ENCODE assay signal across 7 cellular contexts in genomic region chr9:34125681-34126206, GRCh38. TPM values are rescaled to one million over a fixed set of nuclear protein-coding genes. Genes with fewer than 3 reads are reported as not detected.
DNase-seq lines count a peak whose midpoint lies in the region; ATAC-seq, FAIRE-seq and TF ChIP-seq lines count a peak whose summit lies in the region.

No MANE protein-coding gene starts in this region.

- dilution Hi-C loops in keratinocyte (cut with MboI; ENCODE audit: extremely low pct_ligation_motif_present, low sequenced_read_pairs), result no loop called here

- DNase-seq in GM06990 (ENCODE audit: extremely low read depth, insufficient read length), result no peak
- peak; percentile 60 for DNase-seq in Karpas-422
- DNase-seq in astrocyte of the hippocampus (ENCODE audit: low read depth, low spot score), result peak; percentile 39
- DNase-seq in keratinocyte (ENCODE audit: low read depth, low spot score), result no peak
- no peak for DNase-seq in stimulated activated naive CD8-positive, alpha-beta T cell treated with anti-CD3 and anti-CD28 coated beads, Interleukin-15, amount 100 ng/mL, for 72 hours
- DNase-seq in NCI-H2171 treated with DMSO at 0.1 percent for 48 hours (lab: John Stamatoyannopoulos, UW), result no peak

- TF ChIP-seq CTCF in GM06990 (IDR thresholded peaks at IDR 0.05; ENCODE audit: insufficient read depth, low read length, poor library complexity, severe bottlenecking) (no peak), keratinocyte (optimal IDR thresholded peaks at IDR 0.05 in 1 of 3, IDR thresholded peaks at IDR 0.05 in 1 of 3, conservative IDR thresholded peaks at IDR 0.05 in 1 of 3; ENCODE audit: extremely low read depth in 1 of 3, insufficient read depth in 2 of 3, low read length in 3 of 3) (no peak)

- peak overlapping the region; percentile 96 to 100 for H3K27ac Mint-ChIP-seq in stimulated activated naive CD8-positive, alpha-beta T cell treated with anti-CD3 and anti-CD28 coated beads, Interleukin-15, amount 100 ng/mL, for 72 hours

- H3K27me3 ChIP-seq in GM06990 (replicated peaks; ENCODE audit: control insufficient read depth, insufficient read depth, low read length) (no peaks in the 10 kb centered on the region), Karpas-422 (ENCODE audit: low read length) (no peaks in the 10 kb centered on the region), keratinocyte (ENCODE audit: control insufficient read depth, extremely low read depth, insufficient read depth, low read length) (no peaks in the 10 kb centered on the region)

- H3K9me2 ChIP-seq in Karpas-422 (replicated peaks; ENCODE audit: insufficient read depth, low read length), result no peaks in the 10 kb centered on the region

- ATAC-seq in stimulated activated naive CD8-positive, alpha-beta T cell treated with anti-CD3 and anti-CD28 coated beads, Interleukin-15, amount 100 ng/mL, for 72 hours, result no peak
- ATAC-seq in HG02884 (IDR thresholded peaks at IDR 0.05; ENCODE audit: unreplicated experiment), result no peak

- H3K4me3 ChIP-seq in GM06990 (replicated peaks; ENCODE audit: low read depth, low read length) (peak overlapping the region; percentile 85), Karpas-422 (ENCODE audit: low read length) (peak overlapping the region; percentile 83), keratinocyte (ENCODE audit: control insufficient read depth in 2 of 3, extremely low read depth in 1 of 3, insufficient read depth in 2 of 3, low read depth in 1 of 3, low read length in 3 of 3) (peak overlapping the region; percentile 79 to 99 (median 81))

- no peaks in the 10 kb centered on the region for H3K9me3 Mint-ChIP-seq in stimulated activated naive CD8-positive, alpha-beta T cell treated with anti-CD3 and anti-CD28 coated beads, Interleukin-15, amount 100 ng/mL, for 72 hours

- peaks cover 28% of the 10 kb centered on the region; the same call in 1 of the 2 replicates for H4K20me1 ChIP-seq in Karpas-422 (ENCODE audit: insufficient read depth, low read depth, low read length)
- no peaks in the 10 kb centered on the region for H4K20me1 ChIP-seq in keratinocyte (ENCODE audit: control insufficient read depth, extremely low read depth, insufficient read depth, low read length)

- peak overlapping the region; percentile 94 for H3K27ac ChIP-seq in Karpas-422 (ENCODE audit: low read length)
- H3K27ac ChIP-seq in keratinocyte (ENCODE audit: control insufficient read depth, insufficient read depth, low read length), result peak overlapping the region; percentile 89

- H3K4me1 ChIP-seq in Karpas-422 (ENCODE audit: low read length) (peaks cover 39% of the 10 kb centered on the region), keratinocyte (ENCODE audit: control insufficient read depth, extremely low read depth, insufficient read depth, low read length) (peaks cover 16% of the 10 kb centered on the region)

- peak overlapping the region; percentile 88 to 94 for H3K4me3 Mint-ChIP-seq in stimulated activated naive CD8-positive, alpha-beta T cell treated with anti-CD3 and anti-CD28 coated beads, Interleukin-15, amount 100 ng/mL, for 72 hours

- peaks cover 53% of the 10 kb centered on the region for H3K4me1 Mint-ChIP-seq in stimulated activated naive CD8-positive, alpha-beta T cell treated with anti-CD3 and anti-CD28 coated beads, Interleukin-15, amount 100 ng/mL, for 72 hours

- peaks cover 7% of the 10 kb centered on the region for H3K36me3 ChIP-seq in GM06990 (ENCODE audit: control insufficient read depth, insufficient read depth, low read length)
- H3K36me3 ChIP-seq in Karpas-422 (ENCODE audit: insufficient read depth, low read length), result peaks cover 23% of the 10 kb centered on the region
- peaks cover 4 to 18% of the 10 kb centered on the region in 2 experiments for H3K36me3 ChIP-seq in keratinocyte (ENCODE audit: control insufficient read depth in 2 of 2, extremely low read depth in 1 of 2, insufficient read depth in 2 of 2, low read length in 2 of 2)

- no peak for FAIRE-seq in keratinocyte (lab: Jason Lieb, UNC)

- H3K9me1 ChIP-seq in keratinocyte (ENCODE audit: control insufficient read depth, extremely low read depth, insufficient read depth, low read length), result no peaks in the 10 kb centered on the region

- no peaks in the 10 kb centered on the region for H3K27me3 Mint-ChIP-seq in stimulated activated naive CD8-positive, alpha-beta T cell treated with anti-CD3 and anti-CD28 coated beads, Interleukin-15, amount 100 ng/mL, for 72 hours

- no peak overlapping the region for H2AFZ ChIP-seq in Karpas-422 (ENCODE audit: low read length)
- H2AFZ ChIP-seq in keratinocyte (ENCODE audit: control insufficient read depth, low read length), result peak overlapping the region; percentile 98

- H3K9me3 ChIP-seq in Karpas-422 (ENCODE audit: low read length), result no peaks in the 10 kb centered on the region
- H3K9me3 ChIP-seq in keratinocyte (ENCODE audit: control insufficient read depth, low read depth, low read length), result no peaks in the 10 kb centered on the region

- H3K79me2 ChIP-seq in Karpas-422 (ENCODE audit: low read length) (peaks cover 55% of the 10 kb centered on the region), keratinocyte (ENCODE audit: control insufficient read depth, insufficient read depth, low read length) (peaks cover 48% of the 10 kb centered on the region)

- peak overlapping the region; percentile 92 for H3K9ac ChIP-seq in Karpas-422 (ENCODE audit: low read length)
- H3K9ac ChIP-seq in keratinocyte (ENCODE audit: control insufficient read depth, extremely low read depth, insufficient read depth, low read length), result peak overlapping the region; percentile 92

- H3K4me2 ChIP-seq in Karpas-422 (ENCODE audit: low read depth, low read length, poor library complexity, severe bottlenecking), result peak overlapping the region; percentile 95
- peak overlapping the region; percentile 98 for H3K4me2 ChIP-seq in keratinocyte (ENCODE audit: control insufficient read depth, extremely low read depth, insufficient read depth, low read depth, low read length)

RNA-seq across cellular contexts. Expression of gene DCAF12, which starts 0.8 kb away (rescaled TPM):
- 56.7 and 86.3 TPM in 2 replicates for total RNA-seq in Karpas-422 (2014; rRNA removed; shearing (Covaris generic); ENCODE audit: low replicate concordance)
- polyA plus RNA-seq in keratinocyte, result 27.5 to 34.0 TPM (median 33.0 TPM) in 3 replicates
- polyA plus RNA-seq in keratinocyte (2011; ENCODE audit: low read depth), result 7.6 TPM
- 24.7 and 36.3 TPM in 2 replicates for polyA plus RNA-seq in keratinocyte (2011; cell fraction: cytosol; rRNA removed)
- 25.9 and 29.3 TPM in 2 replicates for polyA plus RNA-seq in keratinocyte (2011; cell fraction: nucleus; rRNA removed)
- polyA plus RNA-seq in keratinocyte (2012; ENCODE audit: low replicate concordance), result 16.0 and 20.4 TPM in 2 replicates
- 31.7 to 53.9 TPM (median 40.1 TPM) in 3 replicates for polyA minus RNA-seq in keratinocyte
- 22.1 TPM for polyA minus RNA-seq in keratinocyte (2011; cell fraction: cytosol; rRNA and poly(A)+ RNA removed)
- polyA minus RNA-seq in keratinocyte (2011; cell fraction: nucleus; rRNA and poly(A)+ RNA removed), result 13.2 and 25.4 TPM in 2 replicates

RNA-seq across cellular contexts. Expression of gene UBAP1, which starts 53.1 kb away (rescaled TPM):
- 18.3 and 22.6 TPM in 2 replicates for total RNA-seq in Karpas-422 (2014; rRNA removed; shearing (Covaris generic); ENCODE audit: low replicate concordance)
- 81.8 to 99.5 TPM (median 85.1 TPM) in 3 replicates for polyA plus RNA-seq in keratinocyte
- 82.4 TPM for polyA plus RNA-seq in keratinocyte (2011; ENCODE audit: low read depth)
- 84.9 and 129 TPM in 2 replicates for polyA plus RNA-seq in keratinocyte (2011; cell fraction: cytosol; rRNA removed)
- 86.4 and 97.7 TPM in 2 replicates for polyA plus RNA-seq in keratinocyte (2011; cell fraction: nucleus; rRNA removed)
- 53.2 and 80.7 TPM in 2 replicates for polyA plus RNA-seq in keratinocyte (2012; ENCODE audit: low replicate concordance)
- polyA minus RNA-seq in keratinocyte, result 75.0 to 108 TPM (median 90.8 TPM) in 3 replicates
- 62.2 TPM for polyA minus RNA-seq in keratinocyte (2011; cell fraction: cytosol; rRNA and poly(A)+ RNA removed)
- polyA minus RNA-seq in keratinocyte (2011; cell fraction: nucleus; rRNA and poly(A)+ RNA removed), result 36.6 and 56.2 TPM in 2 replicates

Comparison
In these comparisons a context has a peak if more than half of its experiments do, and no peak if none do; other contexts are left out.
1. DNase-seq: peak in Karpas-422 (single experiment) and astrocyte of the hippocampus (single experiment); none in GM06990 (single experiment), keratinocyte (single experiment), stimulated activated naive CD8-positive, alpha-beta T cell treated with anti-CD3 and anti-CD28 coated beads, Interleukin-15, amount 100 ng/mL, for 72 hours (0 of 2) and NCI-H2171 treated with DMSO at 0.1 percent for 48 hours (single experiment).
2. Peak in every context shown above with its lines, with median percentiles within 50 percentile points of each other: H3K4me3 ChIP-seq.